In the genomic region with DNA sequence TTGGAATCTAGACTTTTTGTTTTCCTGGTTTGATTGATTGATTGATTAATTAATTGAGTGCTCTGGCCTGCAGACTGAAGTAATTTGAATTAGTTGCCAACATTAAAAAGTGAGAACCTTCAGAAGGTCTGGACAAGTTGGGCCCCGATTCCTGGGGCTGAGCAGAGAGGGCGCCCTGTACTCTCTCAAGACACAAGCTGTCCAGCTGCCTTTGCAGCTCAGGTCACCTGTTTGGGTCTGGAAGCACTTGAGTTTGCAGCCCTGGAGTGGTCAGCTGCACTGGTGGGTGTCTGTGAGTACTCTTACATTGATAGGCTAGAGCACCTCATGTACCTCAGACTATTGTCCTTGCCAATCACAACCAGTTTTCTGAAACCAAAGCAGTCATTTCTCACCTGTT, we compare ENCODE assay signal across 2 cellular contexts.
TF ChIP-seq lines count a peak whose summit lies in the region.

No MANE protein-coding gene starts in this region.

TF ChIP-seq in HCT116, 20 proteins besides CTCF, POLR2A, EP300 and RAD21:
- TF ChIP-seq POLR2AphosphoS5 (IDR thresholded peaks at IDR 0.05; ENCODE audit: low read depth, low read length), result no peak
- TF ChIP-seq EGR1 (IDR thresholded peaks at IDR 0.05; ENCODE audit: low read depth), result no peak
- no peak for TF ChIP-seq SP1 (IDR thresholded peaks at IDR 0.05; ENCODE audit: low read depth)
- TF ChIP-seq YY1 (IDR thresholded peaks at IDR 0.05; ENCODE audit: extremely low read depth, insufficient replicate concordance, low read depth, low read length), result no peak
- no peak for TF ChIP-seq FOSL1 (IDR thresholded peaks at IDR 0.05; ENCODE audit: low read depth)
- no peak for TF ChIP-seq EZH2phosphoT487 (IDR thresholded peaks at IDR 0.05; ENCODE audit: borderline replicate concordance)
- no peak for TF ChIP-seq SRF (IDR thresholded peaks at IDR 0.05; ENCODE audit: low read depth)
- no peak for TF ChIP-seq ELF1 (IDR thresholded peaks at IDR 0.05; ENCODE audit: borderline replicate concordance, low read depth)
- no peak for TF ChIP-seq SIN3A (IDR thresholded peaks at IDR 0.05; ENCODE audit: low read depth)
- no peak for TF ChIP-seq ZFX (IDR thresholded peaks at IDR 0.05)
- TF ChIP-seq JUND (IDR thresholded peaks at IDR 0.05), result no peak

TF ChIP-seq in H1, 55 proteins besides CTCF, POLR2A, EP300 and RAD21:
- TF ChIP-seq SAP30 (IDR thresholded peaks at IDR 0.05; ENCODE audit: insufficient read depth, insufficient replicate concordance, low read length) (no peak), BACH1 (IDR thresholded peaks at IDR 0.05; ENCODE audit: low read length) (no peak), CTBP2 (IDR thresholded peaks at IDR 0.05; ENCODE audit: borderline replicate concordance, insufficient read depth, insufficient read length, low read length) (no peak), ASH2L (IDR thresholded peaks at IDR 0.05; ENCODE audit: low read length) (no peak), POU5F1 (IDR thresholded peaks at IDR 0.05; ENCODE audit: low read depth, low read length) (no peak), CEBPB (IDR thresholded peaks at IDR 0.05; ENCODE audit: low read depth, low read length) (no peak), FOSL1 (IDR thresholded peaks at IDR 0.05; ENCODE audit: insufficient read depth, low read depth, low read length) (no peak), TEAD4 (IDR thresholded peaks at IDR 0.05; ENCODE audit: low read depth, low read length) (no peak), JUND (IDR thresholded peaks at IDR 0.05; ENCODE audit: low read length) (no peak), KDM4A (IDR thresholded peaks at IDR 0.05; ENCODE audit: low read depth, low read length, severe bottlenecking) (no peak), HDAC2 (IDR thresholded peaks at IDR 0.05; ENCODE audit: borderline replicate concordance in 1 of 2, low read depth in 2 of 2, low read length in 2 of 2) (no peak), HDAC6 (IDR thresholded peaks at IDR 0.05; ENCODE audit: low read depth, low read length) (no peak)
